8 cellular contexts compared by ENCODE assay signal in genomic region chr19:16435238-16435911, GRCh38. TPM values are rescaled to one million over a fixed set of nuclear protein-coding genes. Genes with fewer than 3 reads are reported as not detected.
DNase-seq lines count a peak whose midpoint lies in the region; ATAC-seq and TF ChIP-seq lines count a peak whose summit lies in the region.

No MANE protein-coding gene starts in this region.

- intact Hi-C loops in lower lobe of right lung (cut with DNase I) (no loop called here), PC-3 (cut with micrococcal nuclease) (no loop called here)

- ATAC-seq in lower lobe of right lung: peak; percentile 45 to 57
- no peak for ATAC-seq in PC-3
- no peak for ATAC-seq in HG02642 (IDR thresholded peaks at IDR 0.05; ENCODE audit: poor library complexity, unreplicated experiment)

- no peaks in the 10 kb centered on the region for H4K20me1 ChIP-seq in KMS-11 (ENCODE audit: insufficient read depth)
- H4K20me1 ChIP-seq in PC-3 (ENCODE audit: low read length): no peaks in the 10 kb centered on the region

- H3K27me3 Mint-ChIP-seq in activated naive CD4-positive, alpha-beta T cell treated with anti-CD3 and anti-CD28 coated beads, Interleukin-2, amount 10 ng/mL, durations not matched to agents 7 days and 5 days: no peaks in the 10 kb centered on the region

- H3K79me2 ChIP-seq in KMS-11 (ENCODE audit: insufficient read depth, low read depth): no peaks in the 10 kb centered on the region
- no peaks in the 10 kb centered on the region for H3K79me2 ChIP-seq in PC-3 (ENCODE audit: low read length)

- H3K9me3 ChIP-seq in lower lobe of right lung: no peaks in the 10 kb centered on the region
- no peaks in the 10 kb centered on the region for H3K9me3 ChIP-seq in PC-3 (ENCODE audit: low read length)

- H3K4me1 Mint-ChIP-seq in activated naive CD4-positive, alpha-beta T cell treated with anti-CD3 and anti-CD28 coated beads, Interleukin-2, amount 10 ng/mL, durations not matched to agents 7 days and 5 days: peaks cover 13% of the 10 kb centered on the region

- no peaks in the 10 kb centered on the region for H3K27me3 ChIP-seq in KMS-11 (ENCODE audit: insufficient read depth, low read depth)
- H3K27me3 ChIP-seq in lower lobe of right lung (ENCODE audit: low read depth): no peaks in the 10 kb centered on the region
- no peaks in the 10 kb centered on the region for H3K27me3 ChIP-seq in PC-3 (ENCODE audit: low read length)

- H3K9me2 ChIP-seq in PC-3 (replicated peaks; ENCODE audit: low read length): no peaks in the 10 kb centered on the region

- H3K36me3 Mint-ChIP-seq in activated naive CD4-positive, alpha-beta T cell treated with anti-CD3 and anti-CD28 coated beads, Interleukin-2, amount 10 ng/mL, durations not matched to agents 7 days and 5 days: peaks cover 31% of the 10 kb centered on the region

- H3K27ac ChIP-seq in KMS-11 (peak overlapping the region; percentile 99), lower lobe of right lung (peak overlapping the region; percentile 61), substantia nigra (ENCODE audit: low read depth, low read length, poor library complexity, severe bottlenecking) (peak overlapping the region; percentile 46), PC-3 (ENCODE audit: low read length) (no peak overlapping the region)

- H3K4me3 ChIP-seq in KMS-11 (IDR thresholded peaks at IDR 0.05; ENCODE audit: insufficient read depth, low read depth, low read length) (no peak overlapping the region), cardiac fibroblast (replicated peaks in 1 of 2; ENCODE audit: low read depth in 2 of 2, low read length in 2 of 2) (no peak overlapping the region), lower lobe of right lung (no peak overlapping the region), PC-3 (ENCODE audit: low read length) (no peak overlapping the region)

- TF ChIP-seq CTCF in KMS-11 (conservative IDR thresholded peaks at IDR 0.05; ENCODE audit: low read depth, low read length) (no peak), cardiac fibroblast (IDR thresholded peaks at IDR 0.05; ENCODE audit: low read depth, low read length) (no peak), lower lobe of right lung (IDR thresholded peaks at IDR 0.05) (no peak), PC-3 (conservative IDR thresholded peaks at IDR 0.05; ENCODE audit: low read depth, low read length) (no peak)

- H3K4me3 Mint-ChIP-seq in activated naive CD4-positive, alpha-beta T cell treated with anti-CD3 and anti-CD28 coated beads, Interleukin-2, amount 10 ng/mL, durations not matched to agents 7 days and 5 days: no peak overlapping the region

- no TSS peak for BruUV-seq in PC-3 (replicated peaks; lab: Mats Ljungman, UMichigan)

- H3K36me3 ChIP-seq in KMS-11 (ENCODE audit: insufficient read depth) (no peaks in the 10 kb centered on the region), lower lobe of right lung (peaks cover 91% of the 10 kb centered on the region), PC-3 (ENCODE audit: low read depth, low read length) (peaks cover 30% of the 10 kb centered on the region)

- H3K4me2 ChIP-seq in KMS-11 (peak overlapping the region; percentile 84), PC-3 (ENCODE audit: low read length) (no peak overlapping the region)

- H3K9me3 Mint-ChIP-seq in activated naive CD4-positive, alpha-beta T cell treated with anti-CD3 and anti-CD28 coated beads, Interleukin-2, amount 10 ng/mL, durations not matched to agents 7 days and 5 days: no peaks in the 10 kb centered on the region

- H3K4me1 ChIP-seq in KMS-11 (ENCODE audit: low read depth, poor library complexity, severe bottlenecking) (peaks cover 74% of the 10 kb centered on the region), lower lobe of right lung (peaks cover 17% of the 10 kb centered on the region), PC-3 (ENCODE audit: insufficient read depth, low read length) (no peaks in the 10 kb centered on the region)

- H2AFZ ChIP-seq in KMS-11 (ENCODE audit: low read depth): peak overlapping the region; percentile 31; the same call in 1 of the 2 replicates
- H2AFZ ChIP-seq in PC-3 (ENCODE audit: low read length): no peak overlapping the region

- H3F3A ChIP-seq in PC-3 (ENCODE audit: low read length, unreplicated experiment): no peaks in the 10 kb centered on the region

- H3K9ac ChIP-seq in KMS-11 (peak overlapping the region; percentile 77), PC-3 (ENCODE audit: low read length) (no peak overlapping the region)

- H3K27ac Mint-ChIP-seq in activated naive CD4-positive, alpha-beta T cell treated with anti-CD3 and anti-CD28 coated beads, Interleukin-2, amount 10 ng/mL, durations not matched to agents 7 days and 5 days: no peak overlapping the region

- POLR2A ChIA-PET in PC-3 (lab: Charles Lee; ENCODE audit: unreplicated experiment): no interaction called here

- DNase-seq in cardiac fibroblast (ENCODE audit: low read depth in 2 of 2) (peak; percentile 95 to 98), lower lobe of right lung (no peak), substantia nigra (lab: John Stamatoyannopoulos, UW) (peak in 29 of 49 donors; percentile 9 to 76 (median 48)), PC-3 (no peak), NCI-H2227 (lab: John Stamatoyannopoulos, UW; ENCODE audit: unreplicated experiment) (no peak)
- no peak for DNase-seq in activated naive CD4-positive, alpha-beta T cell treated with anti-CD3 and anti-CD28 coated beads, Interleukin-2, amount 10 ng/mL, durations not matched to agents 7 days and 5 days

- CTCF ChIA-PET in PC-3 (lab: Charles Lee): no interaction called here
- CTCF ChIA-PET in activated naive CD4-positive, alpha-beta T cell treated with anti-CD3 and anti-CD28 coated beads, Interleukin-2, amount 10 ng/mL, durations not matched to agents 7 days and 5 days (lab: Charles Lee): no interaction called here

RNA-seq across cellular contexts. Expression of gene EPS15L1, which starts 36.4 kb away (rescaled TPM):
- total RNA-seq in lower lobe of right lung: 40.3 TPM
- 18.1 and 23.8 TPM in 2 replicates for total RNA-seq in PC-3 (2014; rRNA removed)

Comparison
In these comparisons a context has a peak if more than half of its experiments do, and no peak if none do; other contexts are left out.
1. DNase-seq: peak in cardiac fibroblast (2 of 2) and substantia nigra (29 of 49); none in lower lobe of right lung (single experiment), PC-3 (single experiment), activated naive CD4-positive, alpha-beta T cell treated with anti-CD3 and anti-CD28 coated beads, Interleukin-2, amount 10 ng/mL, durations not matched to agents 7 days and 5 days (single experiment) and NCI-H2227 (single experiment).
2. ATAC-seq: peak in lower lobe of right lung (2 of 2); none in PC-3 (single experiment) and HG02642 (single experiment).